ENCODE assay signal across 10 cellular contexts in the genomic region with DNA sequence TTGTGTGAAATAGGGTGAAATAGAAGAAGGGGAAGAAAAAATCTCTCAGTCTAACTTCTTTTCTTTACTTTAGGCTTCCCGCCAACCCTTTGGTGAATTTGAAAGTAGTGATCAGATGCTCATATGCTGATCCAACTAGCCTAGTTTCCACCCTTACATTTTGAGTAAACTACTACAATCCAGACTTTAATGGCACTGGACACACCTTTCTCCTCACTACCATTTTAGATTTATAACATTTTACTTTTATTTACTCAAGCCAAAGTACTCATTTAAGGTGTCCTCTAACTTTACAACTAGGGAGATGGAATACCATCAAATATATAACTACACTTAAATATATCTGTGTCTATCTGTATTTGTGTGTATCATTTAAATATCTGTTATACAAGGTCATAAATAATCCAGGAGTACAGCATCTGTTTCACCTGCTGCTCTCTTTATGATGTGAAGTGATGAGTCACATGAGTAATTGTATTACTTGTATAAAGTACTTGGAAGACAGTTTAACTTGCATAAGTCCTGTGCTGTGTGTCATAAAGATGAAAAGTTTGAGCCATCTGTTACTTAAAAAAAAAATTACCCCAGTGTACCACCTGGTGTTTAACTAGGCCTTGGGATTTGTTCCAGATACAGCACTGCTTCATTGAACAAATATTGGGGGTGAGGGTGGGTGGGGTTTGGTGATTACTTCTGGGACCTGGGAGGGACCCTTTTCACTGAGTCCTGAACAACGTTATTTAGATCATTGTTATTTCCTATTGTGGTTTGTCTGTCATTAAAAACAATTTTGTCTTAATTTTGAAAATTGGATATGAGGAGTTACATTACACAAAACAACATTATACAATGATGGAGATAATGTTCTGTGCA.
DNase-seq lines count a peak whose midpoint lies in the region; ATAC-seq, FAIRE-seq and TF ChIP-seq lines count a peak whose summit lies in the region.
"Had no signal": no experiment of that assay in that cellular context is flagged by ENCODE, and none has a peak within 500 bp of the region (broad histone marks: within the 10 kb centered on the region; RNA-seq: fewer than 3 reads in every experiment).

No MANE protein-coding gene starts in this region.

- peaks cover 66% of the 10 kb centered on the region for H3K4me1 Mint-ChIP-seq in activated T-cell treated with anti-CD3 and anti-CD28 coated beads, Interleukin-2, amount 50 U/mL, for 72 hours (ENCODE audit: low read depth)
- peaks cover 20% of the 10 kb centered on the region for H3K4me1 Mint-ChIP-seq in astrocyte (ENCODE audit: low read depth, unreplicated experiment)
- peaks cover 31 to 41% of the 10 kb centered on the region in 2 donors for H3K4me1 Mint-ChIP-seq in stimulated activated naive B cell treated with anti-CD40 and anti-IgM and Interleukin-4, amounts not matched to agents 10 μg/mL and 1 μg/mL and 100 μg/mL, for 72 hours

- no peaks in the 10 kb centered on the region for H3K36me3 ChIP-seq in astrocyte (ENCODE audit: insufficient read depth, low read length)

- FAIRE-seq in astrocyte (lab: Jason Lieb, UNC): no peak

- DNase-seq in activated T-cell treated with anti-CD3 and anti-CD28 coated beads, Interleukin-2, amount 50 U/mL, for 72 hours: no peak
- no peak for DNase-seq in activated T-cell treated with anti-CD3 and anti-CD28 coated beads, Interleukin-2, amount 50 U/mL, for 48 hours
- DNase-seq in NCI-H1930 (lab: John Stamatoyannopoulos, UW) (peak; percentile 93 to 96), astrocyte (ENCODE audit: low read depth) (peak; percentile 82), CD1c-positive myeloid dendritic cell (ENCODE audit: extremely low spot score) (no peak)
- DNase-seq in stimulated activated naive B cell treated with anti-CD40 and anti-IgM and Interleukin-4, amounts not matched to agents 10 μg/mL and 1 μg/mL and 100 μg/mL, for 72 hours: no peak
- no peak for DNase-seq in stimulated activated CD4-positive, alpha-beta T cell treated with anti-CD3 and anti-CD28 coated beads, Interleukin-2, amount 100 ng/mL, for 24 hours
- DNase-seq: activated CD4-positive, alpha-beta T cell treated with anti-CD3 and anti-CD28 coated beads, Interleukin-2, amount 50 U/mL, for 4 hours; PC-9 had no signal

- no peak overlapping the region for H3K4me3 ChIP-seq in astrocyte (ENCODE audit: insufficient read depth, low read depth, low read length)
- H3K4me3 ChIP-seq: PC-9 had no signal

- no peak overlapping the region for H3K27ac ChIP-seq in astrocyte (ENCODE audit: low read depth, low read length)
- H3K27ac ChIP-seq: PC-9 had no signal

- H3K4me1 ChIP-seq in astrocyte (ENCODE audit: insufficient read depth, low read length): peaks cover 5% of the 10 kb centered on the region

- H3K79me2 ChIP-seq in astrocyte (ENCODE audit: insufficient read depth, low read length): peaks cover 3% of the 10 kb centered on the region

- H3K36me3 Mint-ChIP-seq in activated T-cell treated with anti-CD3 and anti-CD28 coated beads, Interleukin-2, amount 50 U/mL, for 72 hours (ENCODE audit: insufficient read depth in 2 of 2): no peaks in the 10 kb centered on the region
- H3K36me3 Mint-ChIP-seq in astrocyte (ENCODE audit: low read depth, unreplicated experiment): no peaks in the 10 kb centered on the region
- peaks cover 5 to 15% of the 10 kb centered on the region in 2 donors for H3K36me3 Mint-ChIP-seq in stimulated activated naive B cell treated with anti-CD40 and anti-IgM and Interleukin-4, amounts not matched to agents 10 μg/mL and 1 μg/mL and 100 μg/mL, for 72 hours

- peak overlapping the region; percentile 82 for H3K27ac Mint-ChIP-seq in activated T-cell treated with anti-CD3 and anti-CD28 coated beads, Interleukin-2, amount 50 U/mL, for 72 hours
- no peak overlapping the region for H3K27ac Mint-ChIP-seq in astrocyte (ENCODE audit: unreplicated experiment)
- no peak overlapping the region for H3K27ac Mint-ChIP-seq in stimulated activated naive B cell treated with anti-CD40 and anti-IgM and Interleukin-4, amounts not matched to agents 10 μg/mL and 1 μg/mL and 100 μg/mL, for 72 hours

- no peaks in the 10 kb centered on the region for H3K9me3 ChIP-seq in astrocyte (ENCODE audit: insufficient read depth, low read depth, low read length)

- no peak for TF ChIP-seq CTCF in astrocyte (IDR thresholded peaks at IDR 0.05; ENCODE audit: insufficient read depth, low read depth, low read length)

- H2AFZ ChIP-seq in astrocyte (ENCODE audit: low read depth, low read length): no peak overlapping the region
- H2AFZ ChIP-seq: PC-9 had no signal

- peaks cover 2% of the 10 kb centered on the region for H4K20me1 ChIP-seq in astrocyte (ENCODE audit: insufficient read depth, low read length)

- peak; percentile 55 to 75 for ATAC-seq in activated T-cell treated with anti-CD3 and anti-CD28 coated beads, Interleukin-2, amount 50 U/mL, for 72 hours (replicated peaks in 1 of 2)
- peak; percentile 29 to 42 for ATAC-seq in stimulated activated naive B cell treated with anti-CD40 and anti-IgM and Interleukin-4, amounts not matched to agents 10 μg/mL and 1 μg/mL and 100 μg/mL, for 72 hours (replicated peaks)
- no peak for ATAC-seq in GM18502 (IDR thresholded peaks at IDR 0.05; ENCODE audit: poor library complexity, unreplicated experiment)

- H3K4me3 Mint-ChIP-seq in activated T-cell treated with anti-CD3 and anti-CD28 coated beads, Interleukin-2, amount 50 U/mL, for 72 hours: no peak overlapping the region
- no peak overlapping the region for H3K4me3 Mint-ChIP-seq in astrocyte (ENCODE audit: unreplicated experiment)
- no peak overlapping the region for H3K4me3 Mint-ChIP-seq in stimulated activated naive B cell treated with anti-CD40 and anti-IgM and Interleukin-4, amounts not matched to agents 10 μg/mL and 1 μg/mL and 100 μg/mL, for 72 hours

- H3K27me3 ChIP-seq in astrocyte (ENCODE audit: insufficient read depth, low read length): no peaks in the 10 kb centered on the region

- H3K4me2 ChIP-seq in astrocyte (ENCODE audit: low read length): no peak overlapping the region
- H3K4me2 ChIP-seq: PC-9 had no signal

- no peak overlapping the region for H3K9ac ChIP-seq in astrocyte (ENCODE audit: low read length)

- no peaks in the 10 kb centered on the region for H3K9me3 Mint-ChIP-seq in activated T-cell treated with anti-CD3 and anti-CD28 coated beads, Interleukin-2, amount 50 U/mL, for 72 hours
- H3K9me3 Mint-ChIP-seq in astrocyte (ENCODE audit: unreplicated experiment): no peaks in the 10 kb centered on the region
- H3K9me3 Mint-ChIP-seq in stimulated activated naive B cell treated with anti-CD40 and anti-IgM and Interleukin-4, amounts not matched to agents 10 μg/mL and 1 μg/mL and 100 μg/mL, for 72 hours: peaks cover 0 to 2% of the 10 kb centered on the region in 2 donors

- H3K27me3 Mint-ChIP-seq in activated T-cell treated with anti-CD3 and anti-CD28 coated beads, Interleukin-2, amount 50 U/mL, for 72 hours (ENCODE audit: low read depth): no peaks in the 10 kb centered on the region
- H3K27me3 Mint-ChIP-seq in astrocyte (ENCODE audit: low read depth, unreplicated experiment): no peaks in the 10 kb centered on the region
- no peaks in the 10 kb centered on the region for H3K27me3 Mint-ChIP-seq in stimulated activated naive B cell treated with anti-CD40 and anti-IgM and Interleukin-4, amounts not matched to agents 10 μg/mL and 1 μg/mL and 100 μg/mL, for 72 hours

Comparison
In these comparisons a context has a peak if more than half of its experiments do, and no peak if none do; other contexts are left out.
1. DNase-seq: peak in NCI-H1930 (2 of 2) and astrocyte (single experiment); none in activated T-cell treated with anti-CD3 and anti-CD28 coated beads, Interleukin-2, amount 50 U/mL, for 72 hours (0 of 2), activated T-cell treated with anti-CD3 and anti-CD28 coated beads, Interleukin-2, amount 50 U/mL, for 48 hours (0 of 2), stimulated activated naive B cell treated with anti-CD40 and anti-IgM and Interleukin-4, amounts not matched to agents 10 μg/mL and 1 μg/mL and 100 μg/mL, for 72 hours (single experiment), CD1c-positive myeloid dendritic cell (single experiment) and stimulated activated CD4-positive, alpha-beta T cell treated with anti-CD3 and anti-CD28 coated beads, Interleukin-2, amount 100 ng/mL, for 24 hours (0 of 2).